ENCODE assay signal across 27 cellular contexts in the genomic region with DNA sequence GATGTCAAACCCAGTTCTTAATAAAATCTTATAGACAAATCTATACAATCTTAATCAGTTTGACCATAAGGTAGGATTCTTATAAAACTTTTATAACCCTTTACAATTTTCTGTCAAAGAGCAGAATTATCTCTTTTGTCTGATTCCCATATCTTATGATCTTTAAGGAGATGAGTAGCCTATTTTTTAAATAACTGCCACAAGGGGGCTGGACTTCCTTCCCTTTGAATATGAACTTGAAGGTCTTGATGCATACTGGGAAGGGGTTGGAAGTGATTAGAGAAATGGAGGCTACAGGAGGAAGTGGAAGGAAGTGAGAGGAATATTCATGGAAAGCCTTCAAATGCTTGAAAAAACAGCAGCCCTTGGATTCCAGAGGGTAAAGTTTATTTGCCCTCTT.
A peak's percentile ranks its signal among the peaks of the same experiment; 100 is the strongest.
DNase-seq lines count a peak whose midpoint lies in the region; ATAC-seq and TF ChIP-seq lines count a peak whose summit lies in the region.
"Had no signal": no experiment of that assay in that cellular context is flagged by ENCODE, and none has a peak within 500 bp of the region (broad histone marks: within the 10 kb centered on the region; RNA-seq: fewer than 3 reads in every experiment).

No MANE protein-coding gene starts in this region.

- no peaks in the 10 kb centered on the region for H3K4me1 ChIP-seq in breast epithelium
- H3K4me1 ChIP-seq in OCI-LY7 (ENCODE audit: insufficient read depth, low read length, poor library complexity, severe bottlenecking): no peaks in the 10 kb centered on the region
- H3K4me1 ChIP-seq: BLaER1, gastroesophageal sphincter had no signal

- no peaks in the 10 kb centered on the region for H3K4me1 Mint-ChIP-seq in MCF 10A (ENCODE audit: insufficient read depth, unreplicated experiment)
- H3K4me1 Mint-ChIP-seq in activated CD4-positive, alpha-beta memory T cell treated with anti-CD3 and anti-CD28 coated beads, Interleukin-2, amount 10 ng/mL, durations not matched to agents 7 days and 5 days: no peaks in the 10 kb centered on the region
- no peaks in the 10 kb centered on the region for H3K4me1 Mint-ChIP-seq in activated CD8-positive, alpha-beta T cell treated with anti-CD3 and anti-CD28 coated beads for 36 hours (ENCODE audit: low read depth)
- H3K4me1 Mint-ChIP-seq: naive thymus-derived CD8-positive, alpha-beta T cell had no signal

- H3K4me3 ChIP-seq in breast epithelium: no peak overlapping the region
- H3K4me3 ChIP-seq in OCI-LY7 (ENCODE audit: low read depth, low read length, poor library complexity, severe bottlenecking): no peak overlapping the region
- no peak overlapping the region for H3K4me3 ChIP-seq in epithelial cell of proximal tubule (ENCODE audit: low read depth, low read length)
- H3K4me3 ChIP-seq: BLaER1, gastroesophageal sphincter, hepatocyte, lung had no signal

- H3K9me3 Mint-ChIP-seq in MCF 10A (ENCODE audit: unreplicated experiment): no peaks in the 10 kb centered on the region
- no peaks in the 10 kb centered on the region for H3K9me3 Mint-ChIP-seq in activated CD4-positive, alpha-beta memory T cell treated with anti-CD3 and anti-CD28 coated beads, Interleukin-2, amount 10 ng/mL, durations not matched to agents 7 days and 5 days
- H3K9me3 Mint-ChIP-seq in activated CD8-positive, alpha-beta T cell treated with anti-CD3 and anti-CD28 coated beads for 36 hours: no peaks in the 10 kb centered on the region
- H3K9me3 Mint-ChIP-seq: activated naive CD4-positive, alpha-beta T cell treated with anti-CD3 and anti-CD28 coated beads for 36 hours; IgD-negative memory B cell; naive thymus-derived CD8-positive, alpha-beta T cell; stimulated activated naive B cell treated with anti-CD40 and anti-IgM and Interleukin-4, amounts not matched to agents 10 μg/mL and 1 μg/mL and 100 μg/mL, for 72 hours; T-helper 1 cell treated with Interleukin-12 subunit alpha and Interleukin-12 subunit beta and Interleukin-4 antibody, amounts not matched to agents 30 μg/mL and 1 μg/mL, for 36 hours had no signal

- peak; percentile 7 for DNase-seq in MCF 10A (ENCODE audit: unreplicated experiment)
- no peak for DNase-seq in breast epithelium (ENCODE audit: low spot score in 2 of 2)
- no peak for DNase-seq in OCI-LY7 (ENCODE audit: low spot score)
- no peak for DNase-seq in epithelial cell of proximal tubule (ENCODE audit: low read depth)
- no peak for DNase-seq in activated CD4-positive, alpha-beta memory T cell treated with anti-CD3 and anti-CD28 coated beads, Interleukin-2, amount 10 ng/mL, durations not matched to agents 7 days and 5 days
- no peak for DNase-seq in DMS114 treated with DMSO at 0.1 percent for 48 hours (lab: John Stamatoyannopoulos, UW; ENCODE audit: unreplicated experiment)
- no peak for DNase-seq in activated CD8-positive, alpha-beta T cell treated with anti-CD3 and anti-CD28 coated beads for 36 hours
- DNase-seq: activated CD4-positive, alpha-beta T cell treated with anti-CD3 and anti-CD28 coated beads, Interleukin-2, amount 50 U/mL, for 48 hours; activated CD4-positive, CD25-positive, alpha-beta regulatory T cell treated with anti-CD3 and anti-CD28 coated beads, Interleukin-2, amount 50 U/mL, for 72 hours; activated CD8-positive, alpha-beta memory T cell treated with anti-CD3 and anti-CD28 coated beads, Interleukin-2, amount 50 U/mL, for 4 hours; activated naive CD4-positive, alpha-beta T cell treated with anti-CD3 and anti-CD28 coated beads for 36 hours; DMS79; GF-D8; naive thymus-derived CD8-positive, alpha-beta T cell; NCI-H1105; NCI-H2029 treated with DMSO at 0.1 percent for 48 hours; NCI-H2227 treated with DMSO at 0.1 percent for 48 hours; NCI-H526 treated with DMSO at 0.1 percent for 48 hours; stimulated activated naive B cell treated with anti-CD40 and anti-IgM and Interleukin-4, amounts not matched to agents 10 μg/mL and 1 μg/mL and 100 μg/mL, for 72 hours; substantia nigra had no signal

- H3K27ac Mint-ChIP-seq in MCF 10A (ENCODE audit: low read depth, unreplicated experiment): no peak overlapping the region
- H3K27ac Mint-ChIP-seq in activated CD4-positive, alpha-beta memory T cell treated with anti-CD3 and anti-CD28 coated beads, Interleukin-2, amount 10 ng/mL, durations not matched to agents 7 days and 5 days: no peak overlapping the region
- H3K27ac Mint-ChIP-seq in activated CD8-positive, alpha-beta T cell treated with anti-CD3 and anti-CD28 coated beads for 36 hours: no peak overlapping the region
- H3K27ac Mint-ChIP-seq: activated naive CD4-positive, alpha-beta T cell treated with anti-CD3 and anti-CD28 coated beads for 36 hours; IgD-negative memory B cell; naive thymus-derived CD8-positive, alpha-beta T cell; stimulated activated naive B cell treated with anti-CD40 and anti-IgM and Interleukin-4, amounts not matched to agents 10 μg/mL and 1 μg/mL and 100 μg/mL, for 72 hours; T-helper 1 cell treated with Interleukin-12 subunit alpha and Interleukin-12 subunit beta and Interleukin-4 antibody, amounts not matched to agents 30 μg/mL and 1 μg/mL, for 36 hours had no signal

- H3K36me3 ChIP-seq in breast epithelium (no peaks in the 10 kb centered on the region), OCI-LY7 (ENCODE audit: insufficient read depth, low read length) (no peaks in the 10 kb centered on the region)
- H3K36me3 ChIP-seq: BLaER1, gastroesophageal sphincter had no signal

- no peak overlapping the region for H3K4me2 ChIP-seq in OCI-LY7 (ENCODE audit: low read length)
- H3K4me2 ChIP-seq: BLaER1, hepatocyte had no signal

- H3K4me3 Mint-ChIP-seq in MCF 10A (ENCODE audit: unreplicated experiment): no peak overlapping the region
- no peak overlapping the region for H3K4me3 Mint-ChIP-seq in activated CD4-positive, alpha-beta memory T cell treated with anti-CD3 and anti-CD28 coated beads, Interleukin-2, amount 10 ng/mL, durations not matched to agents 7 days and 5 days
- no peak overlapping the region for H3K4me3 Mint-ChIP-seq in activated CD8-positive, alpha-beta T cell treated with anti-CD3 and anti-CD28 coated beads for 36 hours
- H3K4me3 Mint-ChIP-seq: activated naive CD4-positive, alpha-beta T cell treated with anti-CD3 and anti-CD28 coated beads for 36 hours; IgD-negative memory B cell; naive thymus-derived CD8-positive, alpha-beta T cell; stimulated activated naive B cell treated with anti-CD40 and anti-IgM and Interleukin-4, amounts not matched to agents 10 μg/mL and 1 μg/mL and 100 μg/mL, for 72 hours; T-helper 1 cell treated with Interleukin-12 subunit alpha and Interleukin-12 subunit beta and Interleukin-4 antibody, amounts not matched to agents 30 μg/mL and 1 μg/mL, for 36 hours had no signal

- H3K27ac ChIP-seq in breast epithelium: no peak overlapping the region
- H3K27ac ChIP-seq in OCI-LY7 (ENCODE audit: low read depth, low read length, poor library complexity, severe bottlenecking): no peak overlapping the region
- H3K27ac ChIP-seq: BLaER1, gastroesophageal sphincter, hepatocyte had no signal

- no peak for TF ChIP-seq POLR2A in breast epithelium (IDR thresholded peaks at IDR 0.05)

- TF ChIP-seq CTCF in MCF 10A (IDR thresholded peaks at IDR 0.05; ENCODE audit: unreplicated experiment) (peak; percentile 4), breast epithelium (IDR thresholded peaks at IDR 0.05) (no peak), OCI-LY7 (conservative IDR thresholded peaks at IDR 0.05; ENCODE audit: low read length) (0 out of 2 replicates have a peak, but pooled peaks have one; percentile 25), epithelial cell of proximal tubule (conservative IDR thresholded peaks at IDR 0.05; ENCODE audit: low read depth, low read length) (peak; percentile 5)
- no peak for TF ChIP-seq CTCF in activated CD8-positive, alpha-beta T cell treated with anti-CD3 and anti-CD28 coated beads for 36 hours (IDR thresholded peaks at IDR 0.05)

- peaks cover 2% of the 10 kb centered on the region for H3K27me3 Mint-ChIP-seq in MCF 10A (ENCODE audit: insufficient read depth, unreplicated experiment)
- H3K27me3 Mint-ChIP-seq in activated CD4-positive, alpha-beta memory T cell treated with anti-CD3 and anti-CD28 coated beads, Interleukin-2, amount 10 ng/mL, durations not matched to agents 7 days and 5 days: no peaks in the 10 kb centered on the region
- H3K27me3 Mint-ChIP-seq in activated CD8-positive, alpha-beta T cell treated with anti-CD3 and anti-CD28 coated beads for 36 hours: no peaks in the 10 kb centered on the region
- H3K27me3 Mint-ChIP-seq: IgD-negative memory B cell had no signal

- no peaks in the 10 kb centered on the region for H4K20me1 ChIP-seq in OCI-LY7 (ENCODE audit: insufficient read depth, low read length)
- H4K20me1 ChIP-seq: BLaER1 had no signal

- no peaks in the 10 kb centered on the region for H3K9me2 ChIP-seq in OCI-LY7 (ENCODE audit: insufficient read depth, low read length)

- H3K27me3 ChIP-seq in breast epithelium: peaks cover 0 to 23% of the 10 kb centered on the region in 2 donors
- H3K27me3 ChIP-seq: gastroesophageal sphincter, hepatocyte had no signal

- H3K36me3 Mint-ChIP-seq in MCF 10A (ENCODE audit: insufficient read depth, unreplicated experiment): no peaks in the 10 kb centered on the region
- H3K36me3 Mint-ChIP-seq in activated CD4-positive, alpha-beta memory T cell treated with anti-CD3 and anti-CD28 coated beads, Interleukin-2, amount 10 ng/mL, durations not matched to agents 7 days and 5 days (ENCODE audit: low read depth): no peaks in the 10 kb centered on the region
- H3K36me3 Mint-ChIP-seq in activated CD8-positive, alpha-beta T cell treated with anti-CD3 and anti-CD28 coated beads for 36 hours (ENCODE audit: low read depth): no peaks in the 10 kb centered on the region
- H3K36me3 Mint-ChIP-seq: IgD-negative memory B cell; naive thymus-derived CD8-positive, alpha-beta T cell; stimulated activated naive B cell treated with anti-CD40 and anti-IgM and Interleukin-4, amounts not matched to agents 10 μg/mL and 1 μg/mL and 100 μg/mL, for 72 hours had no signal

- CTCF ChIA-PET in MCF 10A (lab: Yijun Ruan, JAX): interaction anchor here (5.9 kb wide), 1 partner anchor 426 kb away, joined by 52 read pairs; no protein-coding TSS in a partner anchor
- CTCF ChIA-PET in OCI-LY7 (lab: Charles Lee; ENCODE audit: unreplicated experiment): no interaction called here
- CTCF ChIA-PET in activated CD4-positive, alpha-beta memory T cell treated with anti-CD3 and anti-CD28 coated beads, Interleukin-2, amount 10 ng/mL, durations not matched to agents 7 days and 5 days (lab: Charles Lee): no interaction called here
- CTCF ChIA-PET in activated CD8-positive, alpha-beta T cell treated with anti-CD3 and anti-CD28 coated beads for 36 hours (lab: Charles Lee): interaction anchor here (0.6 kb wide), 1 partner anchor 236 kb away, joined by 3 read pairs; no protein-coding TSS in a partner anchor

- no peak overlapping the region for H2AFZ ChIP-seq in OCI-LY7 (ENCODE audit: low read length)
- H2AFZ ChIP-seq: hepatocyte had no signal

- no peaks in the 10 kb centered on the region for H3K79me2 ChIP-seq in OCI-LY7 (ENCODE audit: insufficient read depth, low read depth, low read length)
- H3K79me2 ChIP-seq: hepatocyte had no signal

- intact Hi-C loops in MCF 10A (cut with micrococcal nuclease): no loop called here
- intact Hi-C loops in breast epithelium (cut with DNase I; ENCODE audit: low total_unique reads): no loop called here
- intact Hi-C loops in OCI-LY7 (cut with micrococcal nuclease; ENCODE audit: unreplicated experiment): no loop called here
- intact Hi-C loops in activated CD8-positive, alpha-beta T cell treated with anti-CD3 and anti-CD28 coated beads for 36 hours (cut with micrococcal nuclease): loop anchor here (10.0 kb wide), 1 partner anchor 430 kb away; no protein-coding TSS in a partner anchor

- ATAC-seq in activated CD8-positive, alpha-beta T cell treated with anti-CD3 and anti-CD28 coated beads for 36 hours: no peak
- ATAC-seq in GM21367 (IDR thresholded peaks at IDR 0.05; ENCODE audit: unreplicated experiment): no peak
- ATAC-seq: gastroesophageal sphincter; naive thymus-derived CD8-positive, alpha-beta T cell; stimulated activated naive B cell treated with anti-CD40 and anti-IgM and Interleukin-4, amounts not matched to agents 10 μg/mL and 1 μg/mL and 100 μg/mL, for 72 hours had no signal

- BruUV-seq in MCF 10A (replicated peaks; lab: Mats Ljungman, UMichigan): no TSS peak
- BruUV-seq in OCI-LY7 (replicated peaks; lab: Mats Ljungman, UMichigan): no TSS peak

- no peaks in the 10 kb centered on the region for H3K9me3 ChIP-seq in breast epithelium
- H3K9me3 ChIP-seq in OCI-LY7 (ENCODE audit: low read length): no peaks in the 10 kb centered on the region
- H3K9me3 ChIP-seq: BLaER1, gastroesophageal sphincter had no signal

- POLR2A ChIA-PET in MCF 10A (lab: Yijun Ruan, JAX): interaction anchor here (0.7 kb wide), 1 partner anchor 424 kb away, joined by 3 read pairs; no protein-coding TSS in a partner anchor
- POLR2A ChIA-PET in OCI-LY7 (lab: Charles Lee): no interaction called here
- POLR2A ChIA-PET in activated CD4-positive, alpha-beta memory T cell treated with anti-CD3 and anti-CD28 coated beads, Interleukin-2, amount 10 ng/mL, durations not matched to agents 7 days and 5 days (lab: Charles Lee): no interaction called here
- POLR2A ChIA-PET in activated CD8-positive, alpha-beta T cell treated with anti-CD3 and anti-CD28 coated beads for 36 hours (lab: Charles Lee): no interaction called here

Comparison
In these comparisons a context has a peak if more than half of its experiments do, and no peak if none do; other contexts are left out.
1. CTCF ChIP-seq: peak in MCF 10A (single experiment), OCI-LY7 (single experiment) and epithelial cell of proximal tubule (single experiment); none in breast epithelium (0 of 3) and activated CD8-positive, alpha-beta T cell treated with anti-CD3 and anti-CD28 coated beads for 36 hours (single experiment).
2. CTCF ChIA-PET loops: an anchor here in MCF 10A (5.9 kb wide) and activated CD8-positive, alpha-beta T cell treated with anti-CD3 and anti-CD28 coated beads for 36 hours (0.6 kb wide); none called in OCI-LY7 and activated CD4-positive, alpha-beta memory T cell treated with anti-CD3 and anti-CD28 coated beads, Interleukin-2, amount 10 ng/mL, durations not matched to agents 7 days and 5 days.